ENCODE assay signal across 32 cellular contexts in the genomic region with DNA sequence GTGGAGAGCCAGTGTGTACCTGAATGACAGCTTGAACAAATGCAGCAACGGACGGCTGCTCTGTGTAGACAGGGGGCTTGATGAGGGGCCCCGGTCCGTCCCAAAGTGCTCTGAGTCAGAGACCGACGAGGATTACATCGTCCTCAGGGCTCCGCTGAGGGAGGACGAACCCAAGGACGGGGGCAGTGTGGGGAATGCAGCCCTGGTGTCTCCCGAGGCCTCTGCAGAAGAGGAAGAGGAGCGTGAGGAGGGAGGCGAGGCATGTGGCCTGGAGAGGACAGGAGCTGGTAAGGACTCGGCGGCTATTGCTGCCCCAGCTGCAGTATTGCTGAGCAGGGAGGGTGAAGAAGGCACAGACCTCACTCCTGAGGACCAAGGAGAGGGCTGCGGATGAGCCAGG. TPM values are rescaled to one million over a fixed set of nuclear protein-coding genes. Genes with fewer than 3 reads are reported as not detected.
"Had no signal": no experiment of that assay in that cellular context is flagged by ENCODE, and none has a peak within 500 bp of the region (broad histone marks: within the 10 kb centered on the region; RNA-seq: fewer than 3 reads in every experiment).

No MANE protein-coding gene starts in this region.

- H3K4me1 Mint-ChIP-seq: activated T-helper 17 cell treated with anti-CD3 and anti-CD28 coated beads, Interleukin-2, amount 50 U/mL, for 72 hours; brain; WTC11 had no signal

- H3K4me3 Mint-ChIP-seq: activated naive CD8-positive, alpha-beta T cell treated with anti-CD3 and anti-CD28 coated beads for 36 hours; activated naive CD8-positive, alpha-beta T cell treated with anti-CD3 and anti-CD28 coated beads, Interleukin-2, amount 50 U/mL, for 24 hours; activated T-cell treated with anti-CD3 and anti-CD28 coated beads, Interleukin-2, amount 50 U/mL, for 4 hours; brain; WTC11 had no signal

- H3K4me3 ChIP-seq: adrenal gland, ascending aorta, breast epithelium, cardiac muscle cell, colonic mucosa, esophagus squamous epithelium, gastroesophageal sphincter, heart right ventricle had no signal

- H3K27ac Mint-ChIP-seq: activated naive CD8-positive, alpha-beta T cell treated with anti-CD3 and anti-CD28 coated beads for 36 hours; activated naive CD8-positive, alpha-beta T cell treated with anti-CD3 and anti-CD28 coated beads, Interleukin-2, amount 50 U/mL, for 24 hours; activated T-helper 17 cell treated with anti-CD3 and anti-CD28 coated beads, Interleukin-2, amount 50 U/mL, for 72 hours; brain; WTC11 had no signal

- H3K27me3 ChIP-seq: ascending aorta, cardiac muscle cell, colonic mucosa had no signal

- H3K4me1 ChIP-seq: adrenal gland, ascending aorta, breast epithelium, colonic mucosa, gastroesophageal sphincter had no signal

- H3K9me3 ChIP-seq: adrenal gland, ascending aorta, colonic mucosa, esophagus squamous epithelium, heart right ventricle had no signal

- ATAC-seq: activated naive CD8-positive, alpha-beta T cell treated with anti-CD3 and anti-CD28 coated beads, Interleukin-2, amount 50 U/mL, for 24 hours; activated T-cell treated with anti-CD3 and anti-CD28 coated beads, Interleukin-2, amount 50 U/mL, for 4 hours; activated T-helper 17 cell treated with anti-CD3 and anti-CD28 coated beads, Interleukin-2, amount 50 U/mL, for 72 hours; gastroesophageal sphincter; heart right ventricle; WTC11 had no signal

- H3K36me3 ChIP-seq: adrenal gland, ascending aorta, breast epithelium, cardiac muscle cell, colonic mucosa, esophagus squamous epithelium, gastroesophageal sphincter, heart right ventricle had no signal

- H3K36me3 Mint-ChIP-seq: brain, WTC11 had no signal

- DNase-seq: activated CD4-positive, alpha-beta T cell treated with anti-CD3 and anti-CD28 coated beads for 1 hour; activated CD4-positive, alpha-beta T cell treated with anti-CD3 and anti-CD28 coated beads for 4 hours; activated CD4-positive, alpha-beta T cell treated with anti-CD3 and anti-CD28 coated beads, Interleukin-2, amount 50 U/mL, for 1 hour; activated CD4-positive, alpha-beta T cell treated with anti-CD3 and anti-CD28 coated beads, Interleukin-2, amount 50 U/mL, for 48 hours; activated CD8-positive, alpha-beta memory T cell treated with anti-CD3 and anti-CD28 coated beads for 24 hours; activated effector memory CD4-positive, alpha-beta T cell treated with Interleukin-2 at 50 U/mL for 16 hours; activated gamma-delta T cell treated with Interleukin-2 at 50 U/mL for 16 hours; activated naive CD4-positive, alpha-beta T cell treated with anti-CD3 and anti-CD28 coated beads, Interleukin-2, amount 50 U/mL, for 16 hours; activated naive CD8-positive, alpha-beta T cell treated with anti-CD3 and anti-CD28 coated beads for 36 hours; activated naive CD8-positive, alpha-beta T cell treated with anti-CD3 and anti-CD28 coated beads, Interleukin-2, amount 50 U/mL, for 24 hours; activated T-cell treated with anti-CD3 and anti-CD28 coated beads, Interleukin-2, amount 50 U/mL, for 4 hours; adrenal gland; amygdala; central memory CD4-positive, alpha-beta T cell; cerebellar nuclear complex; colonic mucosa; effector CD8-positive, alpha-beta T cell; esophagus squamous epithelium; foreskin melanocyte; heart right ventricle; T-helper 2 cell had no signal

- H3K27ac ChIP-seq: adrenal gland, ascending aorta, breast epithelium, cardiac muscle cell, colonic mucosa, epithelial cell of prostate, esophagus squamous epithelium, gastroesophageal sphincter, heart right ventricle, VCaP had no signal

RNA-seq across cellular contexts. Expression of a gene that starts 54.4 kb away (rescaled TPM):
- polyA plus RNA-seq: adrenal gland, cardiac muscle cell, endothelial cell of umbilical vein, fibroblast of lung, heart right ventricle had no signal
